In the genomic region with DNA sequence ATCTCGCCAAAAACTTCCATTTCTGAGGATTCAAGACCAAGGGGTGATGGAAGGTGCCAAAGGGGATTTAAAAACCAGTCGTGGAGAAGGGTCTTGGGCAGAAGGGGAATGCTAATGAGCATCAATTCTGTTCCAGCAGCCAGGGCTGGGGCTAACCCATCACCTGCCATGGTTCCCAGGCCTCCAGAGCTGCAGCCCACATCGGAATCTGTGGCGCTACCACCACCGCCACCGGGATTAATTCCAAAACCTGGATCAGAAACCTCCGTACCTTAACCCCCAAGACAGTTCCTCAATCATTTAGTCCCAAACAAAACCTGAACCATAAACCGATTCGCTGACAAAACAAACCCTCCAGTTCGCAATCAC, we compare ENCODE assay signal across 8 cellular contexts. TPM values are rescaled to one million over a fixed set of nuclear protein-coding genes. Genes with fewer than 3 reads are reported as not detected.
DNase-seq lines count a peak whose midpoint lies in the region; ATAC-seq and TF ChIP-seq lines count a peak whose summit lies in the region.

No MANE protein-coding gene starts in this region.

- no peak overlapping the region for H2AK5ac ChIP-seq in neuronal stem cell (ENCODE audit: low read depth, low read length)

- no peak overlapping the region for H2BK5ac ChIP-seq in neuronal stem cell (ENCODE audit: low read length)

- DNase-seq in activated CD4-positive, alpha-beta T cell treated with anti-CD3 and anti-CD28 coated beads, Interleukin-2, amount 10 ng/mL, durations not matched to agents 24 days and 14 days, result no peak
- DNase-seq in activated CD4-positive, alpha-beta T cell treated with anti-CD3 and anti-CD28 coated beads for 48 hours, result no peak
- DNase-seq in SK-N-MC (ENCODE audit: low read depth, low spot score) (no peak), fibroblast of pulmonary artery (ENCODE audit: low read depth) (peak; percentile 6), neuronal stem cell (ENCODE audit: low spot score) (peak; percentile 26), GF-D8 (lab: John Stamatoyannopoulos, UW) (no peak), NCI-H2029 (lab: John Stamatoyannopoulos, UW) (no peak)

- no peaks in the 10 kb centered on the region for H3K4me1 ChIP-seq in neuronal stem cell (ENCODE audit: control insufficient read depth in 2 of 2, insufficient read depth in 1 of 2, low read depth in 1 of 2, low read length in 2 of 2)

- peak overlapping the region; percentile 91 for H3K4me3 Mint-ChIP-seq in activated CD4-positive, alpha-beta T cell treated with anti-CD3 and anti-CD28 coated beads, Interleukin-2, amount 10 ng/mL, durations not matched to agents 24 days and 14 days

- H3K79me1 ChIP-seq in neuronal stem cell (ENCODE audit: low read depth, low read length), result no peaks in the 10 kb centered on the region

- H3K18ac ChIP-seq in neuronal stem cell (ENCODE audit: low read length), result peak overlapping the region; percentile 78

- no peak overlapping the region for H2BK120ac ChIP-seq in neuronal stem cell (ENCODE audit: low read depth, low read length)

- H3K9me3 ChIP-seq in SK-N-MC (ENCODE audit: low read depth, low read length) (peaks cover 11% of the 10 kb centered on the region; the same call in 1 of the 2 replicates), neuronal stem cell (replicated peaks in 1 of 2; ENCODE audit: control insufficient read depth in 2 of 2, insufficient read depth in 1 of 2, low read depth in 1 of 2, low read length in 2 of 2) (peaks cover under 1 to 53% of the 10 kb centered on the region in 2 donors)

- WGBS in neuronal stem cell (ENCODE audit: extremely low coverage in 2 of 2, insufficient read length in 2 of 2, insufficient replicate concordance in 1 of 2), 2 donors, result no CpG with 5 or more reads among the region's 10 CpGs

- H3K4ac ChIP-seq in neuronal stem cell (ENCODE audit: low read length), result no peak overlapping the region

- no peaks in the 10 kb centered on the region for H3K27me3 Mint-ChIP-seq in activated CD4-positive, alpha-beta T cell treated with anti-CD3 and anti-CD28 coated beads, Interleukin-2, amount 10 ng/mL, durations not matched to agents 24 days and 14 days

- peaks cover 48% of the 10 kb centered on the region for H3K36me3 Mint-ChIP-seq in activated CD4-positive, alpha-beta T cell treated with anti-CD3 and anti-CD28 coated beads, Interleukin-2, amount 10 ng/mL, durations not matched to agents 24 days and 14 days (ENCODE audit: low read depth)

- H3K4me1 Mint-ChIP-seq in activated CD4-positive, alpha-beta T cell treated with anti-CD3 and anti-CD28 coated beads, Interleukin-2, amount 10 ng/mL, durations not matched to agents 24 days and 14 days, result peaks cover 14% of the 10 kb centered on the region

- no peak for TF ChIP-seq CTCF in fibroblast of pulmonary artery (IDR thresholded peaks at IDR 0.05; ENCODE audit: low read length, missing control alignments)

- no peak overlapping the region for H2BK12ac ChIP-seq in neuronal stem cell (ENCODE audit: low read length)

- no peak overlapping the region for H3K27ac ChIP-seq in SK-N-MC
- H3K27ac ChIP-seq in neuronal stem cell (replicated peaks; ENCODE audit: low read length), result no peak overlapping the region

- peak overlapping the region; percentile 98 for H3K27ac Mint-ChIP-seq in activated CD4-positive, alpha-beta T cell treated with anti-CD3 and anti-CD28 coated beads, Interleukin-2, amount 10 ng/mL, durations not matched to agents 24 days and 14 days

- intact Hi-C loops in activated CD4-positive, alpha-beta T cell treated with anti-CD3 and anti-CD28 coated beads, Interleukin-2, amount 10 ng/mL, durations not matched to agents 24 days and 14 days (cut with micrococcal nuclease), result no loop called here

- no peak overlapping the region for H4K8ac ChIP-seq in neuronal stem cell (ENCODE audit: low read depth, low read length)

- H3K4me3 ChIP-seq in SK-N-MC (peak overlapping the region; percentile 97), fibroblast of pulmonary artery (replicated peaks; ENCODE audit: low read depth, low read length) (peak overlapping the region; percentile 99), neuronal stem cell (ENCODE audit: low read length in 2 of 2) (peak overlapping the region; percentile 76 to 97)

- H2BK15ac ChIP-seq in neuronal stem cell (ENCODE audit: low read length), result no peak overlapping the region

- H3K23ac ChIP-seq in neuronal stem cell (ENCODE audit: low read depth, low read length, poor library complexity), result no peak overlapping the region

- peak overlapping the region; percentile 70 for H3K4me2 ChIP-seq in neuronal stem cell (ENCODE audit: insufficient read depth, low read length, poor library complexity, severe bottlenecking)

- H3K9me3 Mint-ChIP-seq in activated CD4-positive, alpha-beta T cell treated with anti-CD3 and anti-CD28 coated beads, Interleukin-2, amount 10 ng/mL, durations not matched to agents 24 days and 14 days, result peaks cover 19% of the 10 kb centered on the region

- H3K36me3 ChIP-seq in SK-N-MC (ENCODE audit: insufficient read depth, low read length) (peaks cover 17% of the 10 kb centered on the region), neuronal stem cell (replicated peaks in 1 of 2; ENCODE audit: control insufficient read depth in 2 of 2, insufficient read depth in 2 of 2, low read length in 2 of 2) (peaks cover under 1 to 23% of the 10 kb centered on the region in 2 donors)

- no peak overlapping the region for H4K91ac ChIP-seq in neuronal stem cell (ENCODE audit: low read depth, low read length, poor library complexity)

- peak overlapping the region; percentile 94 for H2AFZ ChIP-seq in neuronal stem cell (ENCODE audit: low read length)

- no peaks in the 10 kb centered on the region for H3K27me3 ChIP-seq in neuronal stem cell (ENCODE audit: control insufficient read depth in 3 of 3, insufficient read depth in 3 of 3, low read depth in 1 of 3, low read length in 3 of 3)

- no peak for ATAC-seq in GM18498 (IDR thresholded peaks at IDR 0.05; ENCODE audit: unreplicated experiment)

- H3K9ac ChIP-seq in SK-N-MC (ENCODE audit: insufficient read length), result peak overlapping the region; percentile 73
- H3K9ac ChIP-seq in neuronal stem cell (ENCODE audit: low read depth, low read length, poor library complexity), result no peak overlapping the region

- H3K14ac ChIP-seq in neuronal stem cell (ENCODE audit: low read length), result no peak overlapping the region

RNA-seq across cellular contexts. Expression of a gene that starts 0.6 kb away (rescaled TPM):
- total RNA-seq in activated CD4-positive, alpha-beta T cell treated with anti-CD3 and anti-CD28 coated beads, Interleukin-2, amount 10 ng/mL, durations not matched to agents 24 days and 14 days, result 5.9 and 6.9 TPM in 2 replicates
- 6.8 TPM for polyA plus RNA-seq in neuronal stem cell (2013, experiment 1 of 2)
- polyA plus RNA-seq in neuronal stem cell (2013, experiment 2 of 2), result 6.2 TPM

RNA-seq across cellular contexts. Expression of a gene that starts 20.8 kb away (rescaled TPM):
- total RNA-seq in activated CD4-positive, alpha-beta T cell treated with anti-CD3 and anti-CD28 coated beads, Interleukin-2, amount 10 ng/mL, durations not matched to agents 24 days and 14 days, result 11.0 and 12.7 TPM in 2 replicates
- 7.4 TPM for polyA plus RNA-seq in neuronal stem cell (2013, experiment 1 of 2)
- 7.8 TPM for polyA plus RNA-seq in neuronal stem cell (2013, experiment 2 of 2)

RNA-seq across cellular contexts. Expression of a gene that starts 20.8 kb away (rescaled TPM):
- 7.4 and 8.4 TPM in 2 replicates for total RNA-seq in activated CD4-positive, alpha-beta T cell treated with anti-CD3 and anti-CD28 coated beads, Interleukin-2, amount 10 ng/mL, durations not matched to agents 24 days and 14 days
- polyA plus RNA-seq in neuronal stem cell (2013, experiment 1 of 2), result 3.6 TPM
- 3.6 TPM for polyA plus RNA-seq in neuronal stem cell (2013, experiment 2 of 2)

RNA-seq across cellular contexts. Expression of a gene that starts 41.2 kb away (rescaled TPM):
- total RNA-seq in activated CD4-positive, alpha-beta T cell treated with anti-CD3 and anti-CD28 coated beads, Interleukin-2, amount 10 ng/mL, durations not matched to agents 24 days and 14 days, result 10.8 and 13.8 TPM in 2 replicates
- polyA plus RNA-seq in neuronal stem cell (2013, experiment 1 of 2), result 11.8 TPM
- 11.9 TPM for polyA plus RNA-seq in neuronal stem cell (2013, experiment 2 of 2)

Comparison
In these comparisons a context has a peak if more than half of its experiments do, and no peak if none do; other contexts are left out.
1. DNase-seq: peak in fibroblast of pulmonary artery (single experiment) and neuronal stem cell (single experiment); none in activated CD4-positive, alpha-beta T cell treated with anti-CD3 and anti-CD28 coated beads, Interleukin-2, amount 10 ng/mL, durations not matched to agents 24 days and 14 days (single experiment), activated CD4-positive, alpha-beta T cell treated with anti-CD3 and anti-CD28 coated beads for 48 hours (single experiment), SK-N-MC (single experiment), GF-D8 (single experiment) and NCI-H2029 (single experiment).
2. Peak in every context shown above with its lines, with median percentiles within 50 percentile points of each other: H3K4me3 ChIP-seq.